ENCODE assay signal across 15 cellular contexts in genomic region chr2:190701586-190701985, GRCh38. TPM values are rescaled to one million over a fixed set of nuclear protein-coding genes. Genes with fewer than 3 reads are reported as not detected.
DNase-seq lines count a peak whose midpoint lies in the region; ATAC-seq, FAIRE-seq and TF ChIP-seq lines count a peak whose summit lies in the region.
"Had no signal": no experiment of that assay in that cellular context is flagged by ENCODE, and none has a peak within 500 bp of the region (broad histone marks: within the 10 kb centered on the region; RNA-seq: fewer than 3 reads in every experiment).

No MANE protein-coding gene starts in this region.

- no peak for DNase-seq in GM12892 (ENCODE audit: insufficient read length)
- peak; percentile 73 for DNase-seq in NCI-H526 treated with DMSO at 0.1 percent for 48 hours (lab: John Stamatoyannopoulos, UW)
- DNase-seq in NCI-H2196 (lab: John Stamatoyannopoulos, UW; ENCODE audit: unreplicated experiment), result no peak
- DNase-seq in EL, result no peak
- no peak for DNase-seq in caudate nucleus (lab: John Stamatoyannopoulos, UW)
- DNase-seq: dermis blood vessel endothelial cell; MM.1S; mucosa of descending colon; RPMI8226; stimulated activated CD8-positive, alpha-beta memory T cell treated with anti-CD3 and anti-CD28 coated beads, Interleukin-4, amount 100 ng/mL, for 48 hours had no signal

- no peak for TF ChIP-seq POLR2A in GM12892 (IDR thresholded peaks at IDR 0.05; ENCODE audit: low read depth, low read length)

- peak; percentile 58 for ATAC-seq in GM19397 (IDR thresholded peaks at IDR 0.05; ENCODE audit: unreplicated experiment)
- peak; percentile 64 for ATAC-seq in HG02852 (IDR thresholded peaks at IDR 0.05; ENCODE audit: unreplicated experiment)
- no peak for ATAC-seq in HG03095 (IDR thresholded peaks at IDR 0.05; ENCODE audit: unreplicated experiment)
- ATAC-seq: mucosa of descending colon had no signal

- peak; percentile 82 for FAIRE-seq in GM12892 (lab: Jason Lieb, UNC)
- FAIRE-seq: TTC549 had no signal

- no peak overlapping the region for H3K27ac ChIP-seq in caudate nucleus (ENCODE audit: low read depth, low read length)
- H3K27ac ChIP-seq: parathyroid adenoma had no signal

RNA-seq across cellular contexts. Expression of gene NAB1, which starts 52.7 kb away (rescaled TPM):
- polyA plus RNA-seq in GM12892 (2012; ENCODE audit: missing spikeins), result 24.8 TPM
